ENCODE assay signal across 9 cellular contexts in genomic region chr13:105410602-105411001, GRCh38. TPM values are rescaled to one million over a fixed set of nuclear protein-coding genes. Genes with fewer than 3 reads are reported as not detected.
A peak's percentile ranks its signal among the peaks of the same experiment; 100 is the strongest.
DNase-seq lines count a peak whose midpoint lies in the region; ATAC-seq lines count a peak whose summit lies in the region.
"Had no signal": no experiment of that assay in that cellular context is flagged by ENCODE, and none has a peak within 500 bp of the region (broad histone marks: within the 10 kb centered on the region; RNA-seq: fewer than 3 reads in every experiment).

No MANE protein-coding gene starts in this region.

- no peaks in the 10 kb centered on the region for H3K27me3 ChIP-seq in trophoblast cell (ENCODE audit: insufficient read depth, low read length)

- H3K4me1 ChIP-seq in trophoblast cell (ENCODE audit: control insufficient read depth in 1 of 2, insufficient read depth in 2 of 2, low read length in 2 of 2), result no peaks in the 10 kb centered on the region

- H3K9me3 Mint-ChIP-seq in activated CD4-positive, alpha-beta memory T cell treated with anti-CD3 and anti-CD28 coated beads for 36 hours, result no peaks in the 10 kb centered on the region

- no peak overlapping the region for H3K4ac ChIP-seq in trophoblast cell (ENCODE audit: low read depth, low read length)

- H2AFZ ChIP-seq in trophoblast cell (ENCODE audit: insufficient read depth, low read length, poor library complexity), result no peak overlapping the region

- intact Hi-C loops in activated CD4-positive, alpha-beta memory T cell treated with anti-CD3 and anti-CD28 coated beads for 36 hours (cut with micrococcal nuclease), result no loop called here

- no peak overlapping the region for H2BK12ac ChIP-seq in trophoblast cell (ENCODE audit: low read length)

- H3K4me3 Mint-ChIP-seq in activated CD4-positive, alpha-beta memory T cell treated with anti-CD3 and anti-CD28 coated beads for 36 hours, result no peak overlapping the region

- no peak overlapping the region for H4K91ac ChIP-seq in trophoblast cell (ENCODE audit: low read depth, low read length)

- H3K18ac ChIP-seq in trophoblast cell (ENCODE audit: low read length), result no peak overlapping the region

- ATAC-seq in GM18519 (IDR thresholded peaks at IDR 0.05; ENCODE audit: low FRiP score, unreplicated experiment) (no peak), GM19324 (IDR thresholded peaks at IDR 0.05; ENCODE audit: low FRiP score, unreplicated experiment) (no peak)

- POLR2A ChIA-PET in activated CD4-positive, alpha-beta memory T cell treated with anti-CD3 and anti-CD28 coated beads for 36 hours (lab: Charles Lee), result no interaction called here

- no peak overlapping the region for H4K8ac ChIP-seq in trophoblast cell (ENCODE audit: low read depth, low read length)

- H2BK5ac ChIP-seq in trophoblast cell (ENCODE audit: low read depth, low read length, poor library complexity), result no peak overlapping the region

- DNase-seq in AG08396 (ENCODE audit: low spot score), result peak; percentile 20
- peak; percentile 47 for DNase-seq in HT-29 (ENCODE audit: low spot score)
- peak; percentile 34 for DNase-seq in activated CD4-positive, alpha-beta memory T cell treated with anti-CD3 and anti-CD28 coated beads for 36 hours
- peak; percentile 10 for DNase-seq in fibroblast of the conjunctiva (ENCODE audit: low read depth)
- peak; percentile 60 to 88 for DNase-seq in trophoblast cell
- no peak for DNase-seq in T-helper 9 cell

- H2BK120ac ChIP-seq in trophoblast cell (ENCODE audit: insufficient read depth, low read length, poor library complexity), result no peak overlapping the region

- no peaks in the 10 kb centered on the region for H3K4me1 Mint-ChIP-seq in activated CD4-positive, alpha-beta memory T cell treated with anti-CD3 and anti-CD28 coated beads for 36 hours (ENCODE audit: low read depth)

- H3K14ac ChIP-seq in trophoblast cell (ENCODE audit: low read length), result no peak overlapping the region

- WGBS in trophoblast cell (ENCODE audit: extremely low coverage, insufficient coverage, insufficient read length), result no CpG with 5 or more reads among the region's 11 CpGs

- no peak overlapping the region for H3K27ac ChIP-seq in trophoblast cell (ENCODE audit: low read depth, low read length)

- no peaks in the 10 kb centered on the region for H3K36me3 ChIP-seq in trophoblast cell (ENCODE audit: control insufficient read depth in 1 of 2, insufficient read depth in 2 of 2, low read length in 2 of 2)

- no peaks in the 10 kb centered on the region for H3K27me3 Mint-ChIP-seq in activated CD4-positive, alpha-beta memory T cell treated with anti-CD3 and anti-CD28 coated beads for 36 hours

- no peak overlapping the region for H3K9ac ChIP-seq in trophoblast cell (ENCODE audit: low read length)

- no peaks in the 10 kb centered on the region for H3K79me2 ChIP-seq in trophoblast cell (ENCODE audit: control insufficient read depth, insufficient read depth, low read length, poor library complexity)

- no peak overlapping the region for H4K12ac ChIP-seq in trophoblast cell (ENCODE audit: low read depth, low read length)

- no peaks in the 10 kb centered on the region for H3K9me3 ChIP-seq in trophoblast cell (ENCODE audit: insufficient read depth, low read depth, low read length)

- H3K79me1 ChIP-seq in trophoblast cell (ENCODE audit: low read length), result no peaks in the 10 kb centered on the region

- CTCF ChIA-PET in activated CD4-positive, alpha-beta memory T cell treated with anti-CD3 and anti-CD28 coated beads for 36 hours (lab: Charles Lee), result interaction anchor here (0.9 to 1.3 kb wide), 3 partner anchors 10 to 1127 kb away, joined by 3 to 5 read pairs (median 3); no protein-coding TSS in a partner anchor

- no peak overlapping the region for H3K4me3 ChIP-seq in trophoblast cell (ENCODE audit: low read depth, low read length)

- H3K36me3 Mint-ChIP-seq in activated CD4-positive, alpha-beta memory T cell treated with anti-CD3 and anti-CD28 coated beads for 36 hours, result no peaks in the 10 kb centered on the region

- H2AK5ac ChIP-seq in trophoblast cell (ENCODE audit: low read length), result no peak overlapping the region

- no peak overlapping the region for H3K27ac Mint-ChIP-seq in activated CD4-positive, alpha-beta memory T cell treated with anti-CD3 and anti-CD28 coated beads for 36 hours

- H3K4me2 ChIP-seq in trophoblast cell (ENCODE audit: low read length), result no peak overlapping the region

- no peak overlapping the region for H3K23ac ChIP-seq in trophoblast cell (ENCODE audit: low read length)

RNA-seq across cellular contexts. Expression of gene DAOA, which starts 55.2 kb away (rescaled TPM):
- not detected in 2 replicates for total RNA-seq in HT-29 (2014; rRNA removed; shearing (Covaris generic))
- not detected for total RNA-seq in activated CD4-positive, alpha-beta memory T cell treated with anti-CD3 and anti-CD28 coated beads for 36 hours
- not detected in 2 replicates for polyA plus RNA-seq in trophoblast cell (2013)
- polyA plus RNA-seq: adipose tissue had no signal
